In genomic region chr10:61001731-61002122, GRCh38 we compare ENCODE assay signal across 8 cellular contexts. TPM values are rescaled to one million over a fixed set of nuclear protein-coding genes. Genes with fewer than 3 reads are reported as not detected.
DNase-seq lines count a peak whose midpoint lies in the region; ATAC-seq, FAIRE-seq and TF ChIP-seq lines count a peak whose summit lies in the region.

No MANE protein-coding gene starts in this region.

- no peak for FAIRE-seq in H54 (lab: Jason Lieb, UNC)

- intact Hi-C loops in left lung (cut with DNase I) (no loop called here), stomach (cut with DNase I; ENCODE audit: low total_unique reads) (no loop called here)

- H3K9me3 ChIP-seq in left lung (no peaks in the 10 kb centered on the region), stomach (no peaks in the 10 kb centered on the region)

- H3K4me1 ChIP-seq in left lung (peaks cover 0 to 4% of the 10 kb centered on the region in 2 donors), stomach (peaks cover 0 to 28% (median 10%) of the 10 kb centered on the region in 4 donors)

- DNase-seq in DMS53 (lab: John Stamatoyannopoulos, UW) (peak; percentile 32), DMS53 treated with DMSO at 0.1 percent for 48 hours (lab: John Stamatoyannopoulos, UW; ENCODE audit: unreplicated experiment) (no peak), astrocyte of the cerebellum (ENCODE audit: low read depth) (no peak), left lung (no peak), stomach (no peak), putamen (ENCODE audit: low spot score) (no peak), H54 (ENCODE audit: insufficient read length, low spot score) (no peak)

- TF ChIP-seq EP300 in stomach (IDR thresholded peaks at IDR 0.05), result no peak

- in situ Hi-C loops in astrocyte of the cerebellum (cut with HindIII; ENCODE audit: low sequenced_read_pairs), result no loop called here

- H3K27ac ChIP-seq in left lung (no peak overlapping the region), stomach (peak overlapping the region; percentile 73 to 91 (median 84))

- 27 to 59% (median 40%) methylated on average over 9 to 18 of the region's 18 CpGs for WGBS in stomach, 5 donors

- TF ChIP-seq CTCF in astrocyte of the cerebellum (IDR thresholded peaks at IDR 0.05; ENCODE audit: low read depth, low read length, missing control alignments) (no peak), left lung (IDR thresholded peaks at IDR 0.05) (no peak), stomach (IDR thresholded peaks at IDR 0.05) (no peak)

- no peaks in the 10 kb centered on the region for H3K36me3 ChIP-seq in left lung
- H3K36me3 ChIP-seq in stomach, result no peaks in the 10 kb centered on the region

- H3K4me3 ChIP-seq in astrocyte of the cerebellum (ENCODE audit: low read depth, low read length), result peak overlapping the region; percentile 62
- peak overlapping the region; percentile 17 to 30 for H3K4me3 ChIP-seq in left lung
- H3K4me3 ChIP-seq in stomach, result peak overlapping the region; percentile 51 to 58 (median 56)

- ATAC-seq in left lung (no peak), HG02588 (IDR thresholded peaks at IDR 0.05; ENCODE audit: unreplicated experiment) (no peak)

- peaks cover 0 to 40% of the 10 kb centered on the region in 2 donors for H3K27me3 ChIP-seq in left lung
- peaks cover 0 to 16% (median 8%) of the 10 kb centered on the region in 3 donors for H3K27me3 ChIP-seq in stomach

- TF ChIP-seq POLR2A in stomach (IDR thresholded peaks at IDR 0.05) (no peak), H54 (IDR thresholded peaks at IDR 0.05; ENCODE audit: low read depth, low read length) (no peak)

RNA-seq across cellular contexts. Expression of gene RHOBTB1, which starts 57.7 kb away (rescaled TPM):
- 10 to 100 TPM; 13.1 to 16.3 TPM for total RNA-seq in left lung
- total RNA-seq in stomach, result 100 to 1,000 TPM in 1 of 5 donors, 10 to 100 TPM in 2, 1 to 10 TPM in 2; 2.3 to 302 (median 38.0) TPM
- polyA plus RNA-seq in stomach, result 10 to 100 TPM in 2 of 3 donors, 1 to 10 TPM in 1; 7.2 to 22.5 (median 21.4) TPM

Comparison
In these comparisons a context has a peak if more than half of its experiments do, and no peak if none do; other contexts are left out.
1. H3K27ac ChIP-seq: peak in stomach (5 of 5); none in left lung (0 of 2).
2. Peak in every context shown above with its lines, with median percentiles within 50 percentile points of each other: H3K4me3 ChIP-seq.